In the genomic region with DNA sequence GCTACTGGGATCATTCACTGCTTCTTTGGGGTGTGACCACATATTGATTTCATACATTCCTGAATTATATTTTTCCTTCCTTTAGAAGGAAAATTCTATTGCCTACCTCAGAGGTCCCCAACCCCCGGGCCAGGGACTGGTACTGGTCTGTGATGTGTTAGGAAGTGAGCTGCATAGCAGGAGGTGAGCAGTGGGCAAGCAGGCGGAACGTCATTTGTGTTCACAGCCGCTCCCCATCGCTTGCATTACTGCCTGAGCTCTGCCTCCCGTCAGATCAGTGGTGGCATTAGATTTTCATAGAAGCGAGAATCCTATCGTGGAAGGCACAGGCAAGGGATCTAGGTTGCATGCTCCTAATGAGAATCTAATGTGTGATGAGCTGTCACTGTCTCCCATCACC, we compare ENCODE assay signal across 13 cellular contexts.
"Had no signal": no experiment of that assay in that cellular context is flagged by ENCODE, and none has a peak within 500 bp of the region (broad histone marks: within the 10 kb centered on the region; RNA-seq: fewer than 3 reads in every experiment).

No MANE protein-coding gene starts in this region.

- H3K4me3 ChIP-seq: colonic mucosa, coronary artery, dorsolateral prefrontal cortex, esophagus muscularis mucosa, esophagus squamous epithelium, gastrocnemius medialis, gastroesophageal sphincter, heart left ventricle, heart right ventricle had no signal

- ATAC-seq: effector memory CD8-positive, alpha-beta T cell; esophagus mucosa; foreskin keratinocyte; gastrocnemius medialis; gastroesophageal sphincter; heart left ventricle; heart right ventricle had no signal

- H3K27ac ChIP-seq: colonic mucosa, coronary artery, dorsolateral prefrontal cortex, epithelial cell of prostate, esophagus muscularis mucosa, esophagus squamous epithelium, foreskin keratinocyte, gastrocnemius medialis, gastroesophageal sphincter, heart left ventricle, heart right ventricle had no signal

- H3K9me3 ChIP-seq: colonic mucosa, esophagus muscularis mucosa, esophagus squamous epithelium, gastrocnemius medialis, gastroesophageal sphincter, heart left ventricle, heart right ventricle had no signal

- H3K36me3 ChIP-seq: colonic mucosa, esophagus muscularis mucosa, esophagus squamous epithelium, gastrocnemius medialis, gastroesophageal sphincter, heart left ventricle, heart right ventricle had no signal

- H3K4me1 ChIP-seq: colonic mucosa, esophagus muscularis mucosa, esophagus squamous epithelium, foreskin keratinocyte, gastrocnemius medialis, gastroesophageal sphincter, heart right ventricle had no signal
